16 cellular contexts compared by ENCODE assay signal in genomic region chr6:31175961-31176360, GRCh38. TPM values are rescaled to one million over a fixed set of nuclear protein-coding genes. Genes with fewer than 3 reads are reported as not detected.
DNase-seq lines count a peak whose midpoint lies in the region; ATAC-seq, FAIRE-seq and TF ChIP-seq lines count a peak whose summit lies in the region.
"Had no signal": no experiment of that assay in that cellular context is flagged by ENCODE, and none has a peak within 500 bp of the region (broad histone marks: within the 10 kb centered on the region; RNA-seq: fewer than 3 reads in every experiment).

No MANE protein-coding gene starts in this region.

- H3K36me3 ChIP-seq in endodermal cell (ENCODE audit: control insufficient read depth, insufficient read depth, low read length) (no peaks in the 10 kb centered on the region), right lobe of liver (no peaks in the 10 kb centered on the region)

- no peak overlapping the region for H3K4me3 Mint-ChIP-seq in endodermal cell
- no peak overlapping the region for H3K4me3 Mint-ChIP-seq in stimulated activated effector memory CD8-positive, alpha-beta T cell treated with anti-CD3 and anti-CD28 coated beads, Interleukin-12 subunit alpha, Interleukin-12 subunit beta, amount 100 ng/mL, for 72 hours
- H3K4me3 Mint-ChIP-seq: memory B cell had no signal

- H3K27me3 ChIP-seq in endodermal cell (ENCODE audit: control insufficient read depth, insufficient read depth, low read length, poor library complexity, severe bottlenecking) (no peaks in the 10 kb centered on the region), right lobe of liver (no peaks in the 10 kb centered on the region)

- H3K4me1 ChIP-seq in endodermal cell (ENCODE audit: control insufficient read depth, insufficient read depth, low read length): peaks cover 19% of the 10 kb centered on the region
- no peaks in the 10 kb centered on the region for H3K4me1 ChIP-seq in right lobe of liver

- no peak overlapping the region for H3K4me3 ChIP-seq in endodermal cell (ENCODE audit: low read length)
- no peak overlapping the region for H3K4me3 ChIP-seq in right lobe of liver

- H3K27ac ChIP-seq in endodermal cell (ENCODE audit: low read depth, low read length): no peak overlapping the region
- no peak overlapping the region for H3K27ac ChIP-seq in right lobe of liver

- WGBS in endodermal cell (ENCODE audit: insufficient coverage in 1 of 2, insufficient read length in 1 of 2), 2 experiments: 85 to 92% methylated on average over 3 of the region's 3 CpGs
- 80% methylated on average over 3 of the region's 3 CpGs for WGBS in right lobe of liver (ENCODE audit: insufficient coverage, low coverage, low lambda C conversion rate, missing lambda C conversion rate)

- no peaks in the 10 kb centered on the region for H3K36me3 Mint-ChIP-seq in endodermal cell (ENCODE audit: low read depth)
- H3K36me3 Mint-ChIP-seq in stimulated activated effector memory CD8-positive, alpha-beta T cell treated with anti-CD3 and anti-CD28 coated beads, Interleukin-12 subunit alpha, Interleukin-12 subunit beta, amount 100 ng/mL, for 72 hours: no peaks in the 10 kb centered on the region

- no peaks in the 10 kb centered on the region for H3K9me3 Mint-ChIP-seq in endodermal cell
- no peaks in the 10 kb centered on the region for H3K9me3 Mint-ChIP-seq in stimulated activated effector memory CD8-positive, alpha-beta T cell treated with anti-CD3 and anti-CD28 coated beads, Interleukin-12 subunit alpha, Interleukin-12 subunit beta, amount 100 ng/mL, for 72 hours
- H3K9me3 Mint-ChIP-seq: memory B cell had no signal

- no peak overlapping the region for H3K9ac ChIP-seq in endodermal cell (ENCODE audit: extremely low read depth, low read length, poor library complexity, severe bottlenecking)

- peaks cover 2% of the 10 kb centered on the region for H3K27me3 Mint-ChIP-seq in endodermal cell (ENCODE audit: insufficient read depth)
- H3K27me3 Mint-ChIP-seq: memory B cell had no signal

- H3K27ac Mint-ChIP-seq in endodermal cell: no peak overlapping the region
- peak overlapping the region; percentile 69 for H3K27ac Mint-ChIP-seq in stimulated activated effector memory CD8-positive, alpha-beta T cell treated with anti-CD3 and anti-CD28 coated beads, Interleukin-12 subunit alpha, Interleukin-12 subunit beta, amount 100 ng/mL, for 72 hours
- H3K27ac Mint-ChIP-seq: memory B cell had no signal

- TF ChIP-seq POLR2A in right lobe of liver (IDR thresholded peaks at IDR 0.05): no peak

- peaks cover 27% of the 10 kb centered on the region for H3K4me1 Mint-ChIP-seq in endodermal cell
- peaks cover 35% of the 10 kb centered on the region for H3K4me1 Mint-ChIP-seq in stimulated activated effector memory CD8-positive, alpha-beta T cell treated with anti-CD3 and anti-CD28 coated beads, Interleukin-12 subunit alpha, Interleukin-12 subunit beta, amount 100 ng/mL, for 72 hours

- FAIRE-seq in RCC 7860 (lab: Jason Lieb, UNC): peak; percentile 80

- ATAC-seq in left ventricle myocardium superior (peak; percentile 24), right lobe of liver (no peak)
- no peak for ATAC-seq in stimulated activated effector memory CD8-positive, alpha-beta T cell treated with anti-CD3 and anti-CD28 coated beads, Interleukin-12 subunit alpha, Interleukin-12 subunit beta, amount 100 ng/mL, for 72 hours

- no peaks in the 10 kb centered on the region for H3K9me3 ChIP-seq in endodermal cell (ENCODE audit: control insufficient read depth, low read length)
- no peaks in the 10 kb centered on the region for H3K9me3 ChIP-seq in right lobe of liver

- intact Hi-C loops in left ventricle myocardium superior (cut with micrococcal nuclease): no loop called here
- intact Hi-C loops in cardiac septum (cut with DNase I): no loop called here
- intact Hi-C loops in right lobe of liver (cut with DNase I): no loop called here

- no peak for TF ChIP-seq CTCF in endodermal cell (conservative IDR thresholded peaks at IDR 0.05)
- no peak for TF ChIP-seq CTCF in right lobe of liver (IDR thresholded peaks at IDR 0.05)

- DNase-seq in left ventricle myocardium superior (no peak), cardiac septum (ENCODE audit: low spot score) (no peak), RCC 7860 (ENCODE audit: low spot score) (peak; percentile 79), endodermal cell (peak; percentile 42), SHP77 (lab: John Stamatoyannopoulos, UW) (no peak), right lobe of liver (no peak), NCI-H1048 (lab: John Stamatoyannopoulos, UW) (no peak)
- no peak for DNase-seq in stimulated activated effector memory CD8-positive, alpha-beta T cell treated with anti-CD3 and anti-CD28 coated beads, Interleukin-12 subunit alpha, Interleukin-12 subunit beta, amount 100 ng/mL, for 72 hours (ENCODE audit: low spot score in 2 of 2)
- DNase-seq: activated CD4-positive, alpha-beta T cell treated with anti-CD3 and anti-CD28 coated beads, Interleukin-2, amount 50 U/mL, for 4 hours; caudate nucleus; DMS79; stimulated activated CD4-positive, alpha-beta T cell treated with anti-CD3 and anti-CD28 coated beads, Interleukin-4, amount 100 ng/mL, for 24 hours; stimulated activated naive CD4-positive, alpha-beta T cell had no signal

RNA-seq across cellular contexts. Expression of gene POU5F1, which starts 5.5 kb away (rescaled TPM):
- total RNA-seq in left ventricle myocardium superior (0.67 TPM), cardiac septum (1.0 TPM), endodermal cell (100 to 1,000 TPM; 106 to 687 TPM), right lobe of liver (1 to 10 TPM in 5 of 6 experiments, under 1 TPM in 1; 0.71 to 3.8 (median 2.6) TPM)
- 139 TPM for polyA plus RNA-seq in endodermal cell (2013, experiment 1 of 2)
- 45.7 TPM for polyA plus RNA-seq in endodermal cell (2013, experiment 2 of 2)
- total RNA-seq: T-helper 1 cell treated with Interleukin-12 subunit alpha and Interleukin-12 subunit beta and Interleukin-4 antibody, amounts not matched to agents 30 ng/mL and 1 ng/mL, for 36 hours had no signal

RNA-seq across cellular contexts. Expression of gene TCF19, which starts 17.6 kb away (rescaled TPM):
- total RNA-seq in left ventricle myocardium superior (5.6 TPM), cardiac septum (2.4 TPM), endodermal cell (10 to 100 TPM; 10.8 to 12.5 TPM), right lobe of liver (1 to 10 TPM in 4 of 6 experiments, under 1 TPM in 2; 0.42 to 4.4 (median 1.3) TPM)
- polyA plus RNA-seq in endodermal cell (2013, experiment 1 of 2): 10.0 TPM
- 11.1 TPM for polyA plus RNA-seq in endodermal cell (2013, experiment 2 of 2)

RNA-seq across cellular contexts. Expression of gene CCHCR1, which starts 18.4 kb away (rescaled TPM):
- total RNA-seq in left ventricle myocardium superior (11.2 TPM), cardiac septum (11.1 TPM), endodermal cell (10 to 100 TPM; 56.5 to 73.6 TPM), right lobe of liver (1 to 10 TPM; 6.0 to 9.1 (median 8.0) TPM)
- 31.6 TPM for polyA plus RNA-seq in endodermal cell (2013, experiment 1 of 2)
- 31.4 TPM for polyA plus RNA-seq in endodermal cell (2013, experiment 2 of 2)

RNA-seq across cellular contexts. Expression of gene PSORS1C2, which starts 37.1 kb away (rescaled TPM):
- total RNA-seq in left ventricle myocardium superior (not detected), cardiac septum (not detected), endodermal cell (not detected), right lobe of liver (not detected)
- polyA plus RNA-seq in endodermal cell (2013, experiment 1 of 2): not detected
- not detected for polyA plus RNA-seq in endodermal cell (2013, experiment 2 of 2)
- total RNA-seq: epithelial cell of proximal tubule; T-helper 1 cell treated with Interleukin-12 subunit alpha and Interleukin-12 subunit beta and Interleukin-4 antibody, amounts not matched to agents 30 ng/mL and 1 ng/mL, for 36 hours had no signal

RNA-seq across cellular contexts. Expression of gene CDSN, which starts 55.7 kb away (rescaled TPM):
- total RNA-seq in left ventricle myocardium superior (not detected), cardiac septum (not detected), endodermal cell (not detected), right lobe of liver (not detected)
- not detected for polyA plus RNA-seq in endodermal cell (2013, experiment 1 of 2)
- not detected for polyA plus RNA-seq in endodermal cell (2013, experiment 2 of 2)
- total RNA-seq: epithelial cell of proximal tubule; T-helper 1 cell treated with Interleukin-12 subunit alpha and Interleukin-12 subunit beta and Interleukin-4 antibody, amounts not matched to agents 30 ng/mL and 1 ng/mL, for 36 hours had no signal

Comparison
In these comparisons a context has a peak if more than half of its experiments do, and no peak if none do; other contexts are left out.
1. DNase-seq: peak in RCC 7860 (single experiment) and endodermal cell (single experiment); none in left ventricle myocardium superior (single experiment), cardiac septum (single experiment), stimulated activated effector memory CD8-positive, alpha-beta T cell treated with anti-CD3 and anti-CD28 coated beads, Interleukin-12 subunit alpha, Interleukin-12 subunit beta, amount 100 ng/mL, for 72 hours (0 of 2), SHP77 (0 of 2), right lobe of liver (0 of 3) and NCI-H1048 (single experiment).
2. RNA of gene POU5F1, which starts 5.5 kb away (total RNA-seq): 106 to 687 TPM in endodermal cell; 0.71 to 3.8 TPM in right lobe of liver, 1.0 TPM in cardiac septum (single experiment) and 0.67 TPM in left ventricle myocardium superior (single experiment); every median in the first group is over 10 times any median in the second.